Comparison of ENCODE assay signal across 14 cellular contexts in genomic region chr4:166318810-166319525, GRCh38.
DNase-seq lines count a peak whose midpoint lies in the region; TF ChIP-seq lines count a peak whose summit lies in the region.
"Had no signal": no experiment of that assay in that cellular context is flagged by ENCODE, and none has a peak within 500 bp of the region (broad histone marks: within the 10 kb centered on the region; RNA-seq: fewer than 3 reads in every experiment).

No MANE protein-coding gene starts in this region.

- H3K79me2 ChIP-seq in smooth muscle cell (ENCODE audit: low read depth), result no peaks in the 10 kb centered on the region

- DNase-seq in HCEC 1CT (peak; percentile 77), SJSA1 (ENCODE audit: low read depth in 1 of 2, low spot score in 2 of 2) (peak in 1 of 2 experiments; percentile 48), fibroblast of gingiva (ENCODE audit: low read depth) (peak; percentile 27), smooth muscle cell (lab: John Stamatoyannopoulos, UW; ENCODE audit: unreplicated experiment) (no peak), OCI-M1 (lab: John Stamatoyannopoulos, UW) (no peak), anterior cingulate cortex (lab: John Stamatoyannopoulos, UW) (no peak), retina (no peak)
- DNase-seq: activated naive CD4-positive, alpha-beta T cell; erythroblast; NCI-H2081; nucleus accumbens; stimulated activated CD4-positive, alpha-beta T cell treated with anti-CD3 and anti-CD28 coated beads, Interleukin-12 subunit alpha, Interleukin-12 subunit beta, amount 100 ng/mL, for 4 hours; WERI-Rb-1 had no signal

- no peak overlapping the region for H3K4me2 ChIP-seq in smooth muscle cell

- H3K9me3 ChIP-seq in SJSA1 (replicated peaks) (no peaks in the 10 kb centered on the region), smooth muscle cell (replicated peaks; ENCODE audit: low read depth) (no peaks in the 10 kb centered on the region)
- H3K9me3 ChIP-seq: suprapubic skin had no signal

- WGBS in smooth muscle cell (ENCODE audit: low lambda C conversion rate), result 65% methylated on average over 4 of the region's 4 CpGs

- H3K9ac ChIP-seq in smooth muscle cell (ENCODE audit: low read depth), result no peak overlapping the region

- no peaks in the 10 kb centered on the region for H3K36me3 ChIP-seq in SJSA1
- no peaks in the 10 kb centered on the region for H3K36me3 ChIP-seq in smooth muscle cell (ENCODE audit: low read depth)
- H3K36me3 ChIP-seq: suprapubic skin, WERI-Rb-1 had no signal

- H2AFZ ChIP-seq in smooth muscle cell (ENCODE audit: low read depth), result no peak overlapping the region

- H3K4me3 ChIP-seq in SJSA1, result no peak overlapping the region
- H3K4me3 ChIP-seq in smooth muscle cell, result no peak overlapping the region
- H3K4me3 ChIP-seq: suprapubic skin had no signal

- H3K27me3 ChIP-seq in SJSA1 (replicated peaks) (no peaks in the 10 kb centered on the region), smooth muscle cell (ENCODE audit: low read depth) (no peaks in the 10 kb centered on the region)
- H3K27me3 ChIP-seq: suprapubic skin had no signal

- H3K4me1 ChIP-seq in SJSA1 (replicated peaks) (peaks cover 5% of the 10 kb centered on the region; the same call in 1 of the 2 replicates), smooth muscle cell (ENCODE audit: low read depth) (no peaks in the 10 kb centered on the region)
- H3K4me1 ChIP-seq: suprapubic skin had no signal

- H3F3A ChIP-seq in smooth muscle cell (ENCODE audit: low read depth), result no peaks in the 10 kb centered on the region

- no peak for TF ChIP-seq CTCF in smooth muscle cell (IDR thresholded peaks at IDR 0.05; ENCODE audit: borderline replicate concordance, insufficient read depth, poor library complexity, severe bottlenecking)

- H3K27ac ChIP-seq in SJSA1 (peak overlapping the region; percentile 18; the same call in 1 of the 2 replicates), smooth muscle cell (ENCODE audit: low read depth) (peak overlapping the region; percentile 56)
- H3K27ac ChIP-seq: suprapubic skin, WERI-Rb-1 had no signal

- no peaks in the 10 kb centered on the region for H4K20me1 ChIP-seq in smooth muscle cell (ENCODE audit: low read depth)

Comparison
In these comparisons a context has a peak if more than half of its experiments do, and no peak if none do; other contexts are left out.
1. DNase-seq: peak in HCEC 1CT (single experiment) and fibroblast of gingiva (single experiment); none in smooth muscle cell (single experiment), OCI-M1 (single experiment), anterior cingulate cortex (0 of 58) and retina (single experiment).